Comparison of ENCODE assay signal across 15 cellular contexts in genomic region chr10:32882076-32882475, GRCh38.
DNase-seq lines count a peak whose midpoint lies in the region; ATAC-seq, FAIRE-seq and TF ChIP-seq lines count a peak whose summit lies in the region.
"Had no signal": no experiment of that assay in that cellular context is flagged by ENCODE, and none has a peak within 500 bp of the region (broad histone marks: within the 10 kb centered on the region; RNA-seq: fewer than 3 reads in every experiment).

No MANE protein-coding gene starts in this region.

- H4K20me1 ChIP-seq in GM23338 (replicated peaks; ENCODE audit: insufficient read depth) = no peaks in the 10 kb centered on the region
- H4K20me1 ChIP-seq in hepatocyte (ENCODE audit: insufficient read depth, poor library complexity, severe bottlenecking) = no peaks in the 10 kb centered on the region

- H3K4me1 ChIP-seq in GM23338 (ENCODE audit: insufficient read depth) (peaks cover 10% of the 10 kb centered on the region; the same call in 1 of the 2 replicates), hepatocyte (ENCODE audit: insufficient read depth) (no peaks in the 10 kb centered on the region), parathyroid adenoma (peaks cover 4% of the 10 kb centered on the region)
- H3K4me1 ChIP-seq: A549, BE2C had no signal

- FAIRE-seq in RCC 7860 (lab: Jason Lieb, UNC) = no peak
- FAIRE-seq: A549 had no signal

- H3F3A ChIP-seq in GM23338 (replicated peaks; ENCODE audit: low read depth) = no peaks in the 10 kb centered on the region

- H3K4me2 ChIP-seq in GM23338 = no peak overlapping the region
- H3K4me2 ChIP-seq in hepatocyte = no peak overlapping the region
- peak overlapping the region; percentile 53 for H3K4me2 ChIP-seq in parathyroid adenoma (ENCODE audit: low read length)
- H3K4me2 ChIP-seq: A549, KMS-11 had no signal

- H3K27ac ChIP-seq in GM23338 (ENCODE audit: low read depth) (no peak overlapping the region), hepatocyte (peak overlapping the region; percentile 17), parathyroid adenoma (peak overlapping the region; percentile 25)
- H3K27ac ChIP-seq: A549, C4-2B, KMS-11 had no signal

- H3K9ac ChIP-seq in parathyroid adenoma = no peak overlapping the region
- H3K9ac ChIP-seq: KMS-11 had no signal

- H3K27ac Mint-ChIP-seq in GM23338 = no peak overlapping the region
- H3K27ac Mint-ChIP-seq: CD4-positive, alpha-beta memory T cell had no signal

- H3K9me2 ChIP-seq in GM23338 (ENCODE audit: insufficient read depth) (peaks cover 4% of the 10 kb centered on the region; the same call in 1 of the 2 replicates), hepatocyte (replicated peaks; ENCODE audit: insufficient read depth) (no peaks in the 10 kb centered on the region)

- peaks cover 2% of the 10 kb centered on the region for H3K27me3 Mint-ChIP-seq in GM23338 (ENCODE audit: insufficient read depth, low read depth, poor library complexity)
- H3K27me3 Mint-ChIP-seq: CD4-positive, alpha-beta memory T cell; IgD-negative memory B cell had no signal

- H3K4me3 Mint-ChIP-seq in GM23338 = no peak overlapping the region
- H3K4me3 Mint-ChIP-seq: CD4-positive, alpha-beta memory T cell; IgD-negative memory B cell had no signal

- no peak for TF ChIP-seq CTCF in GM23338 (conservative IDR thresholded peaks at IDR 0.05; ENCODE audit: low read depth in 2 of 2)
- TF ChIP-seq CTCF in hepatocyte (IDR thresholded peaks at IDR 0.05; ENCODE audit: poor library complexity) = no peak
- no peak for TF ChIP-seq CTCF in parathyroid adenoma (IDR thresholded peaks at IDR 0.05)

- no peak overlapping the region for H3K4me3 ChIP-seq in GM23338
- H3K4me3 ChIP-seq in hepatocyte = no peak overlapping the region
- peak overlapping the region; percentile 9 for H3K4me3 ChIP-seq in parathyroid adenoma (ENCODE audit: low read depth, low read length)
- H3K4me3 ChIP-seq: A549 had no signal

- no peaks in the 10 kb centered on the region for H3K27me3 ChIP-seq in GM23338 (ENCODE audit: insufficient read depth)
- H3K27me3 ChIP-seq in hepatocyte = no peaks in the 10 kb centered on the region
- no peaks in the 10 kb centered on the region for H3K27me3 ChIP-seq in parathyroid adenoma (ENCODE audit: control insufficient read depth, insufficient read depth, low read length)
- H3K27me3 ChIP-seq: BE2C had no signal

- no peaks in the 10 kb centered on the region for H3K36me3 Mint-ChIP-seq in GM23338 (ENCODE audit: low read depth)

- peaks cover 13% of the 10 kb centered on the region for H3K4me1 Mint-ChIP-seq in GM23338
- H3K4me1 Mint-ChIP-seq: IgD-negative memory B cell had no signal

- no peaks in the 10 kb centered on the region for H3K9me3 Mint-ChIP-seq in GM23338
- H3K9me3 Mint-ChIP-seq: IgD-negative memory B cell had no signal

- 75% methylated on average over 6 of the region's 6 CpGs for WGBS in hepatocyte (ENCODE audit: low lambda C conversion rate, missing lambda C conversion rate)

- H3K36me3 ChIP-seq in GM23338 (ENCODE audit: insufficient read depth) = no peaks in the 10 kb centered on the region
- no peaks in the 10 kb centered on the region for H3K36me3 ChIP-seq in hepatocyte (replicated peaks; ENCODE audit: insufficient read depth, low read depth)
- no peaks in the 10 kb centered on the region for H3K36me3 ChIP-seq in parathyroid adenoma (ENCODE audit: control insufficient read depth, insufficient read depth, low read length)
- H3K36me3 ChIP-seq: BE2C had no signal

- peak; percentile 36 for DNase-seq in GM23338 (ENCODE audit: low spot score)
- peak; percentile 89 for DNase-seq in NCI-H82 treated with DMSO at 0.1 percent for 48 hours (lab: John Stamatoyannopoulos, UW; ENCODE audit: unreplicated experiment)
- peak; percentile 15 for DNase-seq in hepatocyte (ENCODE audit: low spot score)
- DNase-seq in RCC 7860 (ENCODE audit: low spot score) = no peak
- DNase-seq in activated effector memory CD4-positive, alpha-beta T cell treated with anti-CD3 and anti-CD28 coated beads, Interleukin-2, amount 50 U/mL, for 16 hours = no peak
- DNase-seq: BE2C; CD4-positive, alpha-beta memory T cell had no signal

- ATAC-seq in GM23338 (no peak), HG03159 (IDR thresholded peaks at IDR 0.05; ENCODE audit: unreplicated experiment) (no peak), HG03378 (IDR thresholded peaks at IDR 0.05; ENCODE audit: unreplicated experiment) (no peak)
- ATAC-seq: A549, HCT116 had no signal

- no peaks in the 10 kb centered on the region for H3K79me2 ChIP-seq in GM23338 (replicated peaks; ENCODE audit: insufficient read depth)
- H3K79me2 ChIP-seq in hepatocyte = no peaks in the 10 kb centered on the region
- H3K79me2 ChIP-seq in parathyroid adenoma = no peaks in the 10 kb centered on the region

- H3K9me3 ChIP-seq in hepatocyte (ENCODE audit: low read depth) = no peaks in the 10 kb centered on the region
- H3K9me3 ChIP-seq in parathyroid adenoma (ENCODE audit: control insufficient read depth, low read length) = no peaks in the 10 kb centered on the region
- H3K9me3 ChIP-seq: A549, BE2C had no signal

- H2AFZ ChIP-seq in GM23338 = no peak overlapping the region
- no peak overlapping the region for H2AFZ ChIP-seq in hepatocyte
- H2AFZ ChIP-seq in parathyroid adenoma = peak overlapping the region; percentile 4

TF ChIP-seq in GM23338, 12 proteins besides CTCF, POLR2A, EP300 and RAD21 (continues in another document):
- TF ChIP-seq STAT1 (IDR thresholded peaks at IDR 0.05; ENCODE audit: unreplicated experiment) = no peak
- no peak for TF ChIP-seq EZH2 (IDR thresholded peaks at IDR 0.05; ENCODE audit: low read depth, unreplicated experiment)
- TF ChIP-seq NANOG (IDR thresholded peaks at IDR 0.05; ENCODE audit: borderline replicate concordance) = no peak
- TF ChIP-seq JUNB (IDR thresholded peaks at IDR 0.05; ENCODE audit: unreplicated experiment) = no peak
- no peak for TF ChIP-seq ZNF462 (CRISPR knock-in tag; IDR thresholded peaks at IDR 0.05)
- TF ChIP-seq POLR2AphosphoS5 (IDR thresholded peaks at IDR 0.05; ENCODE audit: low read depth) = no peak

Comparison
In these comparisons a context has a peak if more than half of its experiments do, and no peak if none do; other contexts are left out.
1. DNase-seq: peak in GM23338 (single experiment), NCI-H82 treated with DMSO at 0.1 percent for 48 hours (single experiment) and hepatocyte (single experiment); none in RCC 7860 (single experiment) and activated effector memory CD4-positive, alpha-beta T cell treated with anti-CD3 and anti-CD28 coated beads, Interleukin-2, amount 50 U/mL, for 16 hours (single experiment).